9 cellular contexts compared by ENCODE assay signal in the genomic region with DNA sequence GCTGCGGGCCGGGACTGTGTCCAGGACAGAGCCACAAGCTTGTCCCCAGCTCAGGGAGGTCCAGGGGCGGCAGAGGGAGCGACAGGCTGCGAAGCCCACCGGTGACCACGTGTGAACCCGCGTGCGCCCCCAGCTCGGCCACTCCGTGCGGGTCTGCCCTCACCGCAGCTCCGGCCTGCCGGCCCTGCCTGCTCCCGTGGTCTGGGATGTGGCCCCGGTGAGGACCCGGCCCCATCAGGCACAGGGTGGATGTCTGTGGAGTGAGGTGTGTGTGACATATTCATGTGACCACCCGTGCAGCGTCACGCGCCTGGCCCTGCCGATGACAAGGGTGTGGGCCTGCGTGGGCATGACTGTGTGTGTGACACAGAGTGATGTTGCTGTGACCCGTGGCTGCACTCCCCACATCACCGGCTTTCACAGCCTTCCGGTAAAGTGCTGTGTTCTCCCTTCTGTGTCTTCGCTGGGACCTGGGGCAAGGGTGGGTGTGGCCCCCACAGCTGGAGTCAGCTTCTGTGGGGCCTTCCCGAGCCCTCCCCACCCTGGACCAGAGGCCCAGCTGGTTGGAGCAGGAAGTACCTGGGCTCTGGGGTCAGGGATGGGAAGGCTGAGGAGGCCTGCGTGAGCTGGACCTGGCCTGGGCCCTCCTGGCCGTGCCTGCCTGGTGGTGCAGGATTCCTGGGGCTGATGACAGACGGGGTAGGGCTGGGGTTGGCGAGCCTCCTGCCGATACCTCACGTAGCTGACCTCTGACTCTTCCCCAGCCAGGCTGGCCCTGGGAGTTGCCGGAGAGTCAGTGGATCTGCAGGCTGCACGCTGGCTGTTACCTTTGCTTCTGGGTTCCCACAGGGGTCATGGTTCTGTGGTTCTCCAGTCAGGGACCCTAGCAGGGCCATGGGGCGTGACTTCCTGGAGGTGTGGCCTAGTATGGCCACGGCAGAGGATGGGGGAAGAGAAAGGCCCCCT. TPM values are rescaled to one million over a fixed set of nuclear protein-coding genes. Genes with fewer than 3 reads are reported as not detected.
A peak's percentile ranks its signal among the peaks of the same experiment; 100 is the strongest.
DNase-seq lines count a peak whose midpoint lies in the region; TF ChIP-seq lines count a peak whose summit lies in the region.
"Had no signal": no experiment of that assay in that cellular context is flagged by ENCODE, and none has a peak within 500 bp of the region (broad histone marks: within the 10 kb centered on the region; RNA-seq: fewer than 3 reads in every experiment).

No MANE protein-coding gene starts in this region.

- peaks cover 19 to 62% (median 25%) of the 10 kb centered on the region in 3 donors for H3K4me1 ChIP-seq in esophagus squamous epithelium
- H3K4me1 ChIP-seq in skeletal muscle satellite cell (ENCODE audit: control insufficient read depth, insufficient read depth, low read length): no peaks in the 10 kb centered on the region

- peaks cover 0 to 91% (median 8%) of the 10 kb centered on the region in 4 donors for H3K27me3 ChIP-seq in esophagus squamous epithelium
- peaks cover 14% of the 10 kb centered on the region for H3K27me3 ChIP-seq in skeletal muscle satellite cell (ENCODE audit: control insufficient read depth, insufficient read depth, low read length)

- H3K36me3 ChIP-seq in esophagus squamous epithelium (no peaks in the 10 kb centered on the region), skeletal muscle satellite cell (ENCODE audit: insufficient read depth, low read length) (no peaks in the 10 kb centered on the region)
- H3K36me3 ChIP-seq: gastroesophageal sphincter had no signal

- H3K27ac ChIP-seq in esophagus squamous epithelium: peak overlapping the region; percentile 78 to 89 (median 82)
- H3K27ac ChIP-seq: gastroesophageal sphincter had no signal

- DNase-seq in DMS53 (lab: John Stamatoyannopoulos, UW) (peak; percentile 42), DMS53 treated with DMSO at 0.1 percent for 48 hours (lab: John Stamatoyannopoulos, UW; ENCODE audit: unreplicated experiment) (no peak), NAMALWA (ENCODE audit: low spot score) (peak; percentile 76), esophagus squamous epithelium (lab: John Stamatoyannopoulos, UW) (no peak), NCI-H2029 treated with DMSO at 0.1 percent for 48 hours (lab: John Stamatoyannopoulos, UW) (no peak)
- no peak for DNase-seq in effector CD4-positive, alpha-beta T cell
- DNase-seq in activated CD4-positive, alpha-beta T cell treated with anti-CD3 and anti-CD28 coated beads for 1 hour: no peak

- H3K9ac ChIP-seq in skeletal muscle satellite cell (ENCODE audit: low read depth, low read length): no peak overlapping the region

- no peak for TF ChIP-seq POLR2A in esophagus squamous epithelium (IDR thresholded peaks at IDR 0.05)

- intact Hi-C loops in esophagus squamous epithelium (cut with DNase I): no loop called here

- no peaks in the 10 kb centered on the region for H3K9me3 ChIP-seq in esophagus squamous epithelium
- H3K9me3 ChIP-seq in skeletal muscle satellite cell (replicated peaks; ENCODE audit: low read length): no peaks in the 10 kb centered on the region
- H3K9me3 ChIP-seq: gastroesophageal sphincter had no signal

- 0% methylated on average over 3 of the region's 40 CpGs; no CpG with 5 or more reads in 1 of the 2 donors for WGBS in esophagus squamous epithelium, 2 donors

- peak overlapping the region; percentile 98 for H3K4me2 ChIP-seq in skeletal muscle satellite cell (ENCODE audit: low read length)

- no peak for TF ChIP-seq CTCF in esophagus squamous epithelium (IDR thresholded peaks at IDR 0.05)

- H3K4me3 ChIP-seq in esophagus squamous epithelium: peak overlapping the region; percentile 29 to 70 (median 48)
- H3K4me3 ChIP-seq in skeletal muscle satellite cell (ENCODE audit: low read length): no peak overlapping the region

RNA-seq across cellular contexts. Expression of gene RNF223, which starts 4.1 kb away (rescaled TPM):
- total RNA-seq in esophagus squamous epithelium: 10 to 100 TPM; 11.8 to 25.3 (median 12.3) TPM
- total RNA-seq in skeletal muscle satellite cell (2012; rRNA removed): not detected in 2 replicates

RNA-seq across cellular contexts. Expression of gene C1orf159, which starts 45.9 kb away (rescaled TPM):
- total RNA-seq in esophagus squamous epithelium: 10 to 100 TPM in 3 of 4 donors, 1 to 10 TPM in 1; 6.9 to 19.6 (median 14.7) TPM
- 7.9 and 11.6 TPM in 2 replicates for total RNA-seq in skeletal muscle satellite cell (2012; rRNA removed)

RNA-seq across cellular contexts. Expression of gene AGRN, which starts 50.1 kb away (rescaled TPM):
- 10 to 100 TPM; 20.0 to 35.8 (median 32.0) TPM for total RNA-seq in esophagus squamous epithelium
- 15.2 and 22.5 TPM in 2 replicates for total RNA-seq in skeletal muscle satellite cell (2012; rRNA removed)

RNA-seq across cellular contexts. Expression of gene ISG15, which starts 56.7 kb away (rescaled TPM):
- total RNA-seq in esophagus squamous epithelium: 10 to 100 TPM in 2 of 4 donors, 1 to 10 TPM in 2; 7.2 to 44.3 (median 10.3) TPM
- total RNA-seq in skeletal muscle satellite cell (2012; rRNA removed): 76.8 and 83.0 TPM in 2 replicates

Comparison
In these comparisons a context has a peak if more than half of its experiments do, and no peak if none do; other contexts are left out.
1. DNase-seq: peak in DMS53 (single experiment) and NAMALWA (single experiment); none in DMS53 treated with DMSO at 0.1 percent for 48 hours (single experiment), esophagus squamous epithelium (single experiment), effector CD4-positive, alpha-beta T cell (single experiment), NCI-H2029 treated with DMSO at 0.1 percent for 48 hours (single experiment) and activated CD4-positive, alpha-beta T cell treated with anti-CD3 and anti-CD28 coated beads for 1 hour (single experiment).